8 cellular contexts compared by ENCODE assay signal in genomic region chr18:76709659-76710645, GRCh38.
DNase-seq lines count a peak whose midpoint lies in the region; ATAC-seq and TF ChIP-seq lines count a peak whose summit lies in the region.

No MANE protein-coding gene starts in this region.

- no peaks in the 10 kb centered on the region for H3K4me1 ChIP-seq in mesendoderm (ENCODE audit: control insufficient read depth, low read depth, low read length)

- no peak overlapping the region for H2AK5ac ChIP-seq in mesendoderm (ENCODE audit: low read length)

- no peaks in the 10 kb centered on the region for H3K79me1 ChIP-seq in mesendoderm (ENCODE audit: low read length)

- H3K56ac ChIP-seq in mesendoderm (ENCODE audit: low read length) = peak overlapping the region; percentile 87

- no peak overlapping the region for H2BK120ac ChIP-seq in mesendoderm (ENCODE audit: low read depth, low read length)

- no peaks in the 10 kb centered on the region for H3K36me3 ChIP-seq in mesendoderm (ENCODE audit: control insufficient read depth, insufficient read depth, low read length)

- no CpG with 5 or more reads among the region's 29 CpGs for whole genome bisulfite sequencing in mesendoderm (ENCODE audit: extremely low coverage, insufficient coverage, low lambda C conversion rate)

- H3K79me2 ChIP-seq in mesendoderm (ENCODE audit: control insufficient read depth, insufficient read depth, low read length) = no peaks in the 10 kb centered on the region

- H3K9me3 Mint-ChIP-seq in activated CD8-positive, alpha-beta T cell treated with anti-CD3 and anti-CD28 coated beads for 36 hours = no peaks in the 10 kb centered on the region
- H3K9me3 Mint-ChIP-seq in effector memory CD8-positive, alpha-beta T cell = no peaks in the 10 kb centered on the region

- H3K4me1 Mint-ChIP-seq in activated CD8-positive, alpha-beta T cell treated with anti-CD3 and anti-CD28 coated beads for 36 hours (ENCODE audit: low read depth) = no peaks in the 10 kb centered on the region
- peaks cover 4% of the 10 kb centered on the region in 2 donors for H3K4me1 Mint-ChIP-seq in effector memory CD8-positive, alpha-beta T cell (ENCODE audit: low read depth in 2 of 2)

- H2BK15ac ChIP-seq in mesendoderm (replicated peaks; ENCODE audit: low read depth) = no peak overlapping the region

- intact Hi-C loops in activated CD8-positive, alpha-beta T cell treated with anti-CD3 and anti-CD28 coated beads for 36 hours (cut with micrococcal nuclease) = loop anchor here (1.0 kb wide), 1 partner anchor 311 kb away; no protein-coding TSS in a partner anchor

- DNase-seq in NCI-H82 (lab: John Stamatoyannopoulos, UW) = peak; percentile 92
- peak; percentile 75 for DNase-seq in activated CD8-positive, alpha-beta T cell treated with anti-CD3 and anti-CD28 coated beads for 36 hours
- peak; percentile 39 to 48 (median 43) for DNase-seq in effector memory CD8-positive, alpha-beta T cell
- peak; percentile 73 for DNase-seq in mesendoderm
- DNase-seq in stimulated activated CD8-positive, alpha-beta memory T cell treated with anti-CD3 and anti-CD28 coated beads, Interleukin-4, amount 100 ng/mL, for 48 hours = peak; percentile 70

- no peaks in the 10 kb centered on the region for H3K27me3 ChIP-seq in mesendoderm (ENCODE audit: insufficient read depth, low read length, poor library complexity)

- H3K4me2 ChIP-seq in mesendoderm (ENCODE audit: low read length) = peak overlapping the region; percentile 29

- TF ChIP-seq CTCF in C4-2B (conservative IDR thresholded peaks at IDR 0.05) = peak; percentile 89
- TF ChIP-seq CTCF in activated CD8-positive, alpha-beta T cell treated with anti-CD3 and anti-CD28 coated beads for 36 hours (IDR thresholded peaks at IDR 0.05) = peak; percentile 97

- no peaks in the 10 kb centered on the region for H3K36me3 Mint-ChIP-seq in activated CD8-positive, alpha-beta T cell treated with anti-CD3 and anti-CD28 coated beads for 36 hours (ENCODE audit: low read depth)
- H3K36me3 Mint-ChIP-seq in effector memory CD8-positive, alpha-beta T cell (ENCODE audit: insufficient read depth) = no peaks in the 10 kb centered on the region

- no peak overlapping the region for H3K23ac ChIP-seq in mesendoderm (ENCODE audit: low read length)

- ATAC-seq in GM19395 (IDR thresholded peaks at IDR 0.05; ENCODE audit: unreplicated experiment) (peak; percentile 87), HG03558 (IDR thresholded peaks at IDR 0.05; ENCODE audit: extremely low read depth, unreplicated experiment) (peak; percentile 62)
- ATAC-seq in activated CD8-positive, alpha-beta T cell treated with anti-CD3 and anti-CD28 coated beads for 36 hours = peak; percentile 99
- ATAC-seq in effector memory CD8-positive, alpha-beta T cell (replicated peaks) = peak; percentile 85

- H3K4me3 Mint-ChIP-seq in activated CD8-positive, alpha-beta T cell treated with anti-CD3 and anti-CD28 coated beads for 36 hours = no peak overlapping the region
- no peak overlapping the region for H3K4me3 Mint-ChIP-seq in effector memory CD8-positive, alpha-beta T cell

- H3K27ac ChIP-seq in C4-2B = no peak overlapping the region
- no peak overlapping the region for H3K27ac ChIP-seq in mesendoderm (ENCODE audit: low read depth, low read length)

- no peak overlapping the region for H4K5ac ChIP-seq in mesendoderm (ENCODE audit: low read length)

- H3K4ac ChIP-seq in mesendoderm (ENCODE audit: low read depth, low read length) = no peak overlapping the region

- POLR2A ChIA-PET in activated CD8-positive, alpha-beta T cell treated with anti-CD3 and anti-CD28 coated beads for 36 hours (lab: Charles Lee) = interaction anchor here (0.8 to 1.5 kb wide), 2 partner anchors 12 to 311 kb away, joined by 3 to 8 read pairs; no protein-coding TSS in a partner anchor

- no peak overlapping the region for H4K8ac ChIP-seq in mesendoderm (ENCODE audit: low read depth, low read length)

- H3K4me3 ChIP-seq in mesendoderm (ENCODE audit: low read length) = no peak overlapping the region

- H3K18ac ChIP-seq in mesendoderm (ENCODE audit: low read length) = no peak overlapping the region

- no peak overlapping the region for H2BK5ac ChIP-seq in mesendoderm (ENCODE audit: low read length)

- H3K9ac ChIP-seq in mesendoderm (ENCODE audit: low read length) = peak overlapping the region; percentile 59

- no peak overlapping the region for H3K27ac Mint-ChIP-seq in activated CD8-positive, alpha-beta T cell treated with anti-CD3 and anti-CD28 coated beads for 36 hours
- H3K27ac Mint-ChIP-seq in effector memory CD8-positive, alpha-beta T cell = no peak overlapping the region

- H3K27me3 Mint-ChIP-seq in activated CD8-positive, alpha-beta T cell treated with anti-CD3 and anti-CD28 coated beads for 36 hours = peaks cover 3% of the 10 kb centered on the region
- peaks cover 0 to 7% of the 10 kb centered on the region in 2 donors for H3K27me3 Mint-ChIP-seq in effector memory CD8-positive, alpha-beta T cell

- CTCF ChIA-PET in activated CD8-positive, alpha-beta T cell treated with anti-CD3 and anti-CD28 coated beads for 36 hours (lab: Charles Lee) = interaction anchor here (0.6 to 6.9 kb wide), 40 partner anchors 8 to 345 kb away, joined by 3 to 117 read pairs (median 4); no protein-coding TSS in a partner anchor
